ENCODE assay signal across 8 cellular contexts in genomic region chr11:128695539-128696221, GRCh38. TPM values are rescaled to one million over a fixed set of nuclear protein-coding genes. Genes with fewer than 3 reads are reported as not detected.
DNase-seq lines count a peak whose midpoint lies in the region; ATAC-seq and TF ChIP-seq lines count a peak whose summit lies in the region.

No MANE protein-coding gene starts in this region.

- no peak overlapping the region for H3K27ac ChIP-seq in H9 (ENCODE audit: insufficient read length, low read depth, low read length)
- H3K27ac ChIP-seq in RWPE2 (ENCODE audit: poor library complexity, severe bottlenecking): peak overlapping the region; percentile 70

- no peaks in the 10 kb centered on the region for H4K20me1 ChIP-seq in H9 (ENCODE audit: control insufficient read depth, insufficient read depth, insufficient read length)

- H2BK15ac ChIP-seq in H9 (ENCODE audit: low read depth, low read length): no peak overlapping the region

- no peak overlapping the region for H3K27ac Mint-ChIP-seq in H9
- H3K27ac Mint-ChIP-seq in effector memory CD8-positive, alpha-beta T cell: peak overlapping the region; percentile 99
- peak overlapping the region in 2 of 3 experiments; percentile 59 to 77 for H3K27ac Mint-ChIP-seq in nephron

- H3K23ac ChIP-seq in H9 (ENCODE audit: insufficient read length, low read depth, low read length): no peak overlapping the region

- no peak overlapping the region for H2BK12ac ChIP-seq in H9 (ENCODE audit: insufficient read length, low read depth, low read length)

- no peaks in the 10 kb centered on the region for H3K9me3 ChIP-seq in H9 (ENCODE audit: control insufficient read depth, low read depth, low read length)
- no peaks in the 10 kb centered on the region for H3K9me3 ChIP-seq in RWPE2 (ENCODE audit: severe bottlenecking)

- H3K9me3 Mint-ChIP-seq in H9: peaks cover 0 to 2% of the 10 kb centered on the region in 2 experiments; a peak in 2 of 5 replicates
- no peaks in the 10 kb centered on the region for H3K9me3 Mint-ChIP-seq in effector memory CD8-positive, alpha-beta T cell
- no peaks in the 10 kb centered on the region for H3K9me3 Mint-ChIP-seq in nephron

- H3K9ac ChIP-seq in H9 (ENCODE audit: extremely low read depth, insufficient read length, low read length): no peak overlapping the region

- no peak overlapping the region for H2BK20ac ChIP-seq in H9 (ENCODE audit: low read depth, low read length, poor library complexity, severe bottlenecking)

- peak overlapping the region; percentile 86 for H3K4me3 ChIP-seq in GM06990 (replicated peaks; ENCODE audit: low read depth, low read length)
- peak overlapping the region; percentile 61 for H3K4me3 ChIP-seq in RWPE2 (ENCODE audit: severe bottlenecking)

- H4K5ac ChIP-seq in H9 (ENCODE audit: insufficient read length, low read depth, low read length): no peak overlapping the region

- peak overlapping the region; percentile 78 for H3K4me2 ChIP-seq in H9 (ENCODE audit: insufficient read depth, insufficient read length, low read length)

- no CpG with 5 or more reads among the region's 6 CpGs for WGBS in H9 (ENCODE audit: extremely low coverage, insufficient read length, low lambda C conversion rate)

- H3K4ac ChIP-seq in H9 (ENCODE audit: low read depth, low read length): no peak overlapping the region

- no peak overlapping the region for H2AFZ ChIP-seq in H9 (ENCODE audit: low read length)

- H3K14ac ChIP-seq in H9 (ENCODE audit: insufficient read depth, low read length): no peak overlapping the region

- H3K56ac ChIP-seq in H9 (ENCODE audit: insufficient read length, low read depth, low read length): no peak overlapping the region

- H2AK5ac ChIP-seq in H9 (ENCODE audit: insufficient read length, low read length): no peak overlapping the region

- H4K8ac ChIP-seq in H9 (replicated peaks; ENCODE audit: insufficient read length, low read depth, low read length): no peak overlapping the region

- peaks cover 6% of the 10 kb centered on the region; the same call in 1 of the 2 replicates for H3K4me1 ChIP-seq in H9 (ENCODE audit: insufficient read depth, low read length)
- no peaks in the 10 kb centered on the region for H3K4me1 ChIP-seq in RWPE2 (ENCODE audit: insufficient read depth, poor library complexity, severe bottlenecking)

- no peak overlapping the region for H3K18ac ChIP-seq in H9 (ENCODE audit: insufficient read length, low read depth, low read length)

- H3K79me1 ChIP-seq in H9 (ENCODE audit: insufficient read depth, low read depth, low read length, poor library complexity, severe bottlenecking): no peaks in the 10 kb centered on the region

- H3K36me3 ChIP-seq in GM06990 (ENCODE audit: control insufficient read depth, insufficient read depth, low read length) (0 out of 2 replicates have a peak, but pooled peaks cover 2% of the 10 kb centered on the region), RWPE2 (ENCODE audit: low read depth) (peaks cover 6% of the 10 kb centered on the region; the same call in 1 of the 2 replicates)

- H3K27me3 ChIP-seq in GM06990 (replicated peaks; ENCODE audit: control insufficient read depth, insufficient read depth, low read length): no peaks in the 10 kb centered on the region
- peaks cover 54% of the 10 kb centered on the region for H3K27me3 ChIP-seq in H9 (ENCODE audit: insufficient read depth, low read length)
- H3K27me3 ChIP-seq in RWPE2 (ENCODE audit: insufficient read depth, poor library complexity, severe bottlenecking): no peaks in the 10 kb centered on the region

- H3K79me2 ChIP-seq in H9 (ENCODE audit: insufficient read depth, low read length): no peaks in the 10 kb centered on the region

- DNase-seq in GM06990 (ENCODE audit: extremely low read depth, insufficient read length) (no peak), H9 (no peak), RWPE2 (ENCODE audit: low spot score) (no peak), GOT3 (lab: John Stamatoyannopoulos, UW) (no peak)
- DNase-seq in effector memory CD8-positive, alpha-beta T cell: peak in 1 of 3 experiments; percentile 39
- no peak for DNase-seq in effector CD4-positive, alpha-beta T cell

- H3K23me2 ChIP-seq in H9 (ENCODE audit: insufficient read length, low read depth, low read length, poor library complexity, severe bottlenecking): peaks cover 14% of the 10 kb centered on the region

- peaks cover 87% of the 10 kb centered on the region for H3K27me3 Mint-ChIP-seq in H9 (ENCODE audit: low read depth)
- H3K27me3 Mint-ChIP-seq in effector memory CD8-positive, alpha-beta T cell: no peaks in the 10 kb centered on the region
- H3K27me3 Mint-ChIP-seq in nephron (ENCODE audit: low read depth): peaks cover 88% of the 10 kb centered on the region

- no peak for ATAC-seq in RWPE2 (ENCODE audit: low read depth)
- ATAC-seq in effector memory CD8-positive, alpha-beta T cell (replicated peaks): peak; percentile 54
- no peak for ATAC-seq in HG02870 (IDR thresholded peaks at IDR 0.05; ENCODE audit: unreplicated experiment)

- H2BK120ac ChIP-seq in H9 (ENCODE audit: low read depth, low read length, poor library complexity, severe bottlenecking): no peak overlapping the region

- no peak overlapping the region for H3T11ph ChIP-seq in H9 (ENCODE audit: low read length)

- TF ChIP-seq CTCF in GM06990 (IDR thresholded peaks at IDR 0.05; ENCODE audit: insufficient read depth, low read length, poor library complexity, severe bottlenecking): no peak
- TF ChIP-seq CTCF in H9 (conservative IDR thresholded peaks at IDR 0.05): no peak
- no peak for TF ChIP-seq CTCF in RWPE2 (IDR thresholded peaks at IDR 0.05; ENCODE audit: poor library complexity, severe bottlenecking)
- TF ChIP-seq CTCF in nephron (IDR thresholded peaks at IDR 0.05; ENCODE audit: unreplicated experiment in 3 of 3): no peak

- H3K4me1 Mint-ChIP-seq in H9 (peaks cover 29 to 31% of the 10 kb centered on the region in 2 experiments), nephron (peaks cover 28% of the 10 kb centered on the region)
- H3K4me1 Mint-ChIP-seq in effector memory CD8-positive, alpha-beta T cell (ENCODE audit: low read depth in 2 of 2): peaks cover 49 to 56% of the 10 kb centered on the region in 2 donors

- no peak overlapping the region for H2BK5ac ChIP-seq in H9 (ENCODE audit: insufficient read length, low read length)

- no peaks in the 10 kb centered on the region for H3K36me3 Mint-ChIP-seq in H9 (ENCODE audit: insufficient read depth in 1 of 3, low read depth in 3 of 3)
- H3K36me3 Mint-ChIP-seq in effector memory CD8-positive, alpha-beta T cell (ENCODE audit: insufficient read depth): peaks cover 49% of the 10 kb centered on the region
- peaks cover 4% of the 10 kb centered on the region for H3K36me3 Mint-ChIP-seq in nephron (ENCODE audit: low read depth)

- H4K91ac ChIP-seq in H9 (ENCODE audit: insufficient read length, low read depth, low read length): no peak overlapping the region

- H3K4me3 Mint-ChIP-seq in H9 (peak overlapping the region; percentile 63 to 83), nephron (peak overlapping the region; percentile 84 to 89 (median 87))
- peak overlapping the region; percentile 96 for H3K4me3 Mint-ChIP-seq in effector memory CD8-positive, alpha-beta T cell

RNA-seq across cellular contexts. Expression of gene FLI1, which starts 1.8 kb away (rescaled TPM):
- 0.24 and 0.66 TPM in 2 replicates for total RNA-seq in H9 (2021)

Comparison
In these comparisons a context has a peak if more than half of its experiments do, and no peak if none do; other contexts are left out.
1. H3K27ac Mint-ChIP-seq: peak in effector memory CD8-positive, alpha-beta T cell (2 of 2) and nephron (2 of 3); none in H9 (0 of 3).
2. Peak in every context shown above with its lines, with median percentiles within 50 percentile points of each other: H3K4me3 Mint-ChIP-seq.